Comparison of ENCODE assay signal across 20 cellular contexts in the genomic region with DNA sequence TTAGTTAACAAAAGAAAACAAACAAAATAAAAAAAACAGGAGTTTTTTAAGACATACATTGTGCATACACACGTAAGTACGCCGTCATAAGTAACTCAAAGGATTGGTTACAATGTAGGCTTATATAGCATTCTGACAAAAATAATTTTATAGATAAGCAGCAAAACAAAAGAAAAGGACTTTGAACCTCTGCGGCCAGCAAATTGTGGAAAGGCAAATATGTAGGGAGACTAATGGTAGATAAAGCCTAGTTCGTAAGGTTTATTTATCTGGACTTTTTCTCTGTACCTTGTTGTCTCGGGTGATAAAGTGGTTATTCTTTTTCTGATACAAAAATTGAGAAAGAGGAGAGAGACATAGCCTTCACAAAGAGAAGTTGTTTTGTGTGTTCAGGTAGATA.
"Had no signal": no experiment of that assay in that cellular context is flagged by ENCODE, and none has a peak within 500 bp of the region (broad histone marks: within the 10 kb centered on the region; RNA-seq: fewer than 3 reads in every experiment).

No MANE protein-coding gene starts in this region.

- DNase-seq: Kasumi-1; MM.1S; NCI-H1092 treated with DMSO at 0.1 percent for 48 hours; NCI-H1436; NCI-H187; NCI-H2029; NCI-H2081 treated with DMSO at 0.1 percent for 48 hours; NCI-H2171 treated with DMSO at 0.1 percent for 48 hours; NCI-H345; NCI-H526 treated with DMSO at 0.1 percent for 48 hours; NCI-H774; NK-92 treated with Interleukin-12 subunit alpha and Interleukin-12 subunit beta, amount 100 ng/mL, for 24 hours; PC-3; SHP77; SK-N-SH; SW 1271 had no signal

- H3K9ac ChIP-seq: KMS-11, SK-N-SH had no signal

- H3K4me2 ChIP-seq: KMS-11, SK-N-SH had no signal

- H3K9me3 ChIP-seq: SK-N-SH had no signal

- H3K27ac ChIP-seq: KMS-11, RWPE1 had no signal

- ATAC-seq: K562, Panc1, PC-3 had no signal

- H3K4me3 ChIP-seq: K562 had no signal

- FAIRE-seq: K562 had no signal
